15 cellular contexts compared by ENCODE assay signal in genomic region chr15:63232943-63233342, GRCh38. TPM values are rescaled to one million over a fixed set of nuclear protein-coding genes. Genes with fewer than 3 reads are reported as not detected.
DNase-seq lines count a peak whose midpoint lies in the region; ATAC-seq and TF ChIP-seq lines count a peak whose summit lies in the region.
"Had no signal": no experiment of that assay in that cellular context is flagged by ENCODE, and none has a peak within 500 bp of the region (broad histone marks: within the 10 kb centered on the region; RNA-seq: fewer than 3 reads in every experiment).

No MANE protein-coding gene starts in this region.

- TF ChIP-seq EP300 in transverse colon (IDR thresholded peaks at IDR 0.05; ENCODE audit: low read depth) = no peak

- no peak for DNase-seq in activated T-cell treated with anti-CD3 and anti-CD28 coated beads, Interleukin-2, amount 50 U/mL, for 72 hours
- DNase-seq in activated T-cell treated with anti-CD3 and anti-CD28 coated beads, Interleukin-2, amount 50 U/mL, for 4 hours = no peak
- DNase-seq in iris pigment epithelial cell (ENCODE audit: low read depth) (peak; percentile 66), transverse colon (no peak), Caco-2 (no peak), NCI-H1048 (lab: John Stamatoyannopoulos, UW) (no peak)
- DNase-seq: activated CD4-positive, alpha-beta T cell treated with anti-CD3 and anti-CD28 coated beads, Interleukin-2, amount 50 U/mL, for 4 hours; DMS 273 treated with DMSO at 0.1 percent for 48 hours; MM.1S; NCI-H2227 treated with DMSO at 0.1 percent for 48 hours had no signal

- no peak overlapping the region for H3K4me3 ChIP-seq in transverse colon
- H3K4me3 ChIP-seq in Caco-2 (ENCODE audit: low read depth, low read length) = no peak overlapping the region
- H3K4me3 ChIP-seq: lung, skin epidermis, thoracic aorta had no signal

- H3K36me3 ChIP-seq in transverse colon (no peaks in the 10 kb centered on the region), Caco-2 (ENCODE audit: control insufficient read depth, insufficient read depth, low read length) (no peaks in the 10 kb centered on the region)
- H3K36me3 ChIP-seq: thoracic aorta had no signal

- H3K27me3 ChIP-seq in transverse colon = no peaks in the 10 kb centered on the region
- no peaks in the 10 kb centered on the region for H3K27me3 ChIP-seq in Caco-2 (replicated peaks; ENCODE audit: control insufficient read depth, insufficient read depth, low read length)

- no peaks in the 10 kb centered on the region for H3K9me3 ChIP-seq in transverse colon
- H3K9me3 ChIP-seq in Caco-2 = no peaks in the 10 kb centered on the region
- H3K9me3 ChIP-seq: thoracic aorta had no signal

- BruUV-seq in Caco-2 (replicated peaks; lab: Mats Ljungman, UMichigan) = no TSS peak

- peak overlapping the region; percentile 90 for H3K27ac Mint-ChIP-seq in activated T-cell treated with anti-CD3 and anti-CD28 coated beads, Interleukin-2, amount 50 U/mL, for 72 hours
- H3K27ac Mint-ChIP-seq in activated naive CD8-positive, alpha-beta T cell = peak overlapping the region; percentile 50
- H3K27ac Mint-ChIP-seq in Caco-2 (ENCODE audit: unreplicated experiment) = no peak overlapping the region

- TF ChIP-seq CTCF in transverse colon (IDR thresholded peaks at IDR 0.05) (no peak), Caco-2 (IDR thresholded peaks at IDR 0.05; ENCODE audit: insufficient read depth in 1 of 2, low read depth in 1 of 2, low read length in 1 of 2, severe bottlenecking in 1 of 2, unreplicated experiment in 1 of 2) (no peak)

- ATAC-seq in activated T-cell treated with anti-CD3 and anti-CD28 coated beads, Interleukin-2, amount 50 U/mL, for 72 hours (replicated peaks in 1 of 2) = no peak
- ATAC-seq in activated T-cell treated with anti-CD3 and anti-CD28 coated beads, Interleukin-2, amount 50 U/mL, for 4 hours = no peak
- no peak for ATAC-seq in HG03039 (IDR thresholded peaks at IDR 0.05; ENCODE audit: unreplicated experiment)

- H3K4me1 ChIP-seq in transverse colon (peaks cover 15 to 48% (median 23%) of the 10 kb centered on the region in 4 donors), Caco-2 (peaks cover 11% of the 10 kb centered on the region)

- in situ Hi-C loops in transverse colon (cut with MboI; ENCODE audit: low pct_ligation_motif_present in 1 of 4, low pct_unique_long_range_greater_than_20kb in 1 of 4, low sequenced_read_pairs in 3 of 4) = no loop called here

- CTCF ChIA-PET in Caco-2 (lab: Charles Lee) = interaction anchor here (0.6 to 0.9 kb wide), 2 partner anchors 31 to 170 kb away, joined by 3 read pairs; no protein-coding TSS in a partner anchor

- H3K9me3 Mint-ChIP-seq in activated T-cell treated with anti-CD3 and anti-CD28 coated beads, Interleukin-2, amount 50 U/mL, for 72 hours = peaks cover 0 to 3% of the 10 kb centered on the region in 2 donors
- H3K9me3 Mint-ChIP-seq in activated T-cell treated with anti-CD3 and anti-CD28 coated beads, Interleukin-2, amount 50 U/mL, for 4 hours = no peaks in the 10 kb centered on the region
- no peaks in the 10 kb centered on the region for H3K9me3 Mint-ChIP-seq in activated naive CD8-positive, alpha-beta T cell (ENCODE audit: low read depth)
- no peaks in the 10 kb centered on the region for H3K9me3 Mint-ChIP-seq in Caco-2 (ENCODE audit: unreplicated experiment)

- intact Hi-C loops in transverse colon (cut with DNase I; ENCODE audit: low total_unique reads) (no loop called here), Caco-2 (cut with micrococcal nuclease; ENCODE audit: unreplicated experiment) (no loop called here)

- POLR2A ChIA-PET in Caco-2 (lab: Charles Lee) = interaction anchor here (0.6 to 0.7 kb wide), 2 partner anchors 108 to 841 kb away, joined by 3 to 6 read pairs; no protein-coding TSS in a partner anchor

- peaks cover 90% of the 10 kb centered on the region for H3K4me1 Mint-ChIP-seq in activated T-cell treated with anti-CD3 and anti-CD28 coated beads, Interleukin-2, amount 50 U/mL, for 72 hours (ENCODE audit: low read depth)
- H3K4me1 Mint-ChIP-seq in activated T-cell treated with anti-CD3 and anti-CD28 coated beads, Interleukin-2, amount 50 U/mL, for 4 hours (ENCODE audit: low read depth) = peaks cover 78% of the 10 kb centered on the region
- H3K4me1 Mint-ChIP-seq in activated naive CD8-positive, alpha-beta T cell (ENCODE audit: low read depth) = peaks cover 80% of the 10 kb centered on the region
- H3K4me1 Mint-ChIP-seq in Caco-2 (ENCODE audit: low read depth, unreplicated experiment) = peaks cover 10% of the 10 kb centered on the region

- TF ChIP-seq POLR2A in transverse colon (IDR thresholded peaks at IDR 0.05) = no peak

- peak overlapping the region in 3 of 4 donors; percentile 26 to 79 (median 70) for H3K27ac ChIP-seq in transverse colon

- WGBS in transverse colon (ENCODE audit: low coverage in 1 of 2), 2 donors = 91 to 97% methylated on average over 4 to 5 of the region's 5 CpGs

- H3K27me3 Mint-ChIP-seq in activated T-cell treated with anti-CD3 and anti-CD28 coated beads, Interleukin-2, amount 50 U/mL, for 72 hours (ENCODE audit: low read depth) = no peaks in the 10 kb centered on the region
- H3K27me3 Mint-ChIP-seq in activated T-cell treated with anti-CD3 and anti-CD28 coated beads, Interleukin-2, amount 50 U/mL, for 4 hours (ENCODE audit: low read depth) = no peaks in the 10 kb centered on the region
- H3K27me3 Mint-ChIP-seq in activated naive CD8-positive, alpha-beta T cell = no peaks in the 10 kb centered on the region
- H3K27me3 Mint-ChIP-seq in Caco-2 (ENCODE audit: insufficient read depth, unreplicated experiment) = no peaks in the 10 kb centered on the region

- peak overlapping the region in 1 of 2 donors; percentile 27 for H3K4me3 Mint-ChIP-seq in activated T-cell treated with anti-CD3 and anti-CD28 coated beads, Interleukin-2, amount 50 U/mL, for 72 hours
- H3K4me3 Mint-ChIP-seq in activated T-cell treated with anti-CD3 and anti-CD28 coated beads, Interleukin-2, amount 50 U/mL, for 4 hours = no peak overlapping the region
- H3K4me3 Mint-ChIP-seq in activated naive CD8-positive, alpha-beta T cell = no peak overlapping the region
- H3K4me3 Mint-ChIP-seq in Caco-2 (ENCODE audit: unreplicated experiment) = no peak overlapping the region

- peaks cover 0 to 19% of the 10 kb centered on the region in 2 donors for H3K36me3 Mint-ChIP-seq in activated T-cell treated with anti-CD3 and anti-CD28 coated beads, Interleukin-2, amount 50 U/mL, for 72 hours (ENCODE audit: insufficient read depth in 2 of 2)
- peaks cover 33% of the 10 kb centered on the region for H3K36me3 Mint-ChIP-seq in activated T-cell treated with anti-CD3 and anti-CD28 coated beads, Interleukin-2, amount 50 U/mL, for 4 hours (ENCODE audit: insufficient read depth)
- H3K36me3 Mint-ChIP-seq in activated naive CD8-positive, alpha-beta T cell = peaks cover 22% of the 10 kb centered on the region
- no peaks in the 10 kb centered on the region for H3K36me3 Mint-ChIP-seq in Caco-2 (ENCODE audit: insufficient read depth, unreplicated experiment)

RNA-seq across cellular contexts. Expression of gene RAB8B, which starts 43.5 kb away (rescaled TPM):
- total RNA-seq in activated T-cell treated with anti-CD3 and anti-CD28 coated beads, Interleukin-2, amount 50 U/mL, for 72 hours = 100 to 1,000 TPM; 122 to 157 TPM
- total RNA-seq in activated T-cell treated with anti-CD3 and anti-CD28 coated beads, Interleukin-2, amount 50 U/mL, for 4 hours = 100 to 1,000 TPM; 127 to 166 (median 152) TPM
- total RNA-seq in transverse colon = 10 to 100 TPM in 2 of 4 donors, 1 to 10 TPM in 2; 3.2 to 25.4 (median 9.5) TPM
- 17.3 and 18.2 TPM in 2 replicates for total RNA-seq in Caco-2 (2022)

RNA-seq across cellular contexts. Expression of gene APH1B, which starts 44.5 kb away (rescaled TPM):
- 10 to 100 TPM; 24.4 to 30.6 TPM for total RNA-seq in activated T-cell treated with anti-CD3 and anti-CD28 coated beads, Interleukin-2, amount 50 U/mL, for 72 hours
- 1 to 10 TPM; 1.9 to 4.2 (median 3.7) TPM for total RNA-seq in activated T-cell treated with anti-CD3 and anti-CD28 coated beads, Interleukin-2, amount 50 U/mL, for 4 hours
- total RNA-seq in transverse colon (1 to 10 TPM in 3 of 4 donors, under 1 TPM in 1; 0.80 to 9.7 (median 7.1) TPM), Caco-2 (2022) (17.3 and 20.3 TPM in 2 replicates)
